ENCODE assay signal across 17 cellular contexts in genomic region chr17:12830692-12831363, GRCh38. TPM values are rescaled to one million over a fixed set of nuclear protein-coding genes. Genes with fewer than 3 reads are reported as not detected.
"Had no signal": no experiment of that assay in that cellular context is flagged by ENCODE, and none has a peak within 500 bp of the region (broad histone marks: within the 10 kb centered on the region; RNA-seq: fewer than 3 reads in every experiment).

No MANE protein-coding gene starts in this region.

- H3K27me3 ChIP-seq: brain microvascular endothelial cell, uterus had no signal

- H3K36me3 ChIP-seq: brain microvascular endothelial cell, prostate gland, uterus had no signal

- H3K4me3 ChIP-seq: prostate gland, uterus had no signal

- H3K27me3 Mint-ChIP-seq: stimulated activated memory B cell treated with anti-CD40 and anti-IgM and Interleukin-4, amounts not matched to agents 10 μg/mL and 1 μg/mL and 100 μg/mL, for 72 hours had no signal

- DNase-seq: activated CD4-positive, CD25-positive, alpha-beta regulatory T cell treated with anti-CD3 and anti-CD28 coated beads, Interleukin-2, amount 50 U/mL, for 72 hours; activated naive CD4-positive, alpha-beta T cell treated with Interleukin-2 at 50 U/mL for 16 hours; anterior cingulate cortex; brain microvascular endothelial cell; effector memory CD4-positive, alpha-beta T cell; foreskin melanocyte; mammary epithelial cell; natural killer cell; nucleus accumbens; T-helper 9 cell; uterus had no signal

- H3K27ac Mint-ChIP-seq: activated T-helper 17 cell treated with anti-CD3 and anti-CD28 coated beads, Interleukin-2, amount 50 U/mL, for 72 hours; natural killer cell; stimulated activated memory B cell treated with anti-CD40 and anti-IgM and Interleukin-4, amounts not matched to agents 10 μg/mL and 1 μg/mL and 100 μg/mL, for 72 hours had no signal

- H3K27ac ChIP-seq: brain microvascular endothelial cell, epithelial cell of prostate, prostate gland, uterus had no signal

- H3K4me1 ChIP-seq: prostate gland, uterus had no signal

- H3K36me3 Mint-ChIP-seq: natural killer cell had no signal

- H3K9me3 ChIP-seq: prostate gland had no signal

- ATAC-seq: activated T-helper 17 cell treated with anti-CD3 and anti-CD28 coated beads, Interleukin-2, amount 50 U/mL, for 72 hours; natural killer cell; stimulated activated memory B cell treated with anti-CD40 and anti-IgM and Interleukin-4, amounts not matched to agents 10 μg/mL and 1 μg/mL and 100 μg/mL, for 72 hours had no signal

- H3K4me1 Mint-ChIP-seq: activated T-helper 17 cell treated with anti-CD3 and anti-CD28 coated beads, Interleukin-2, amount 50 U/mL, for 72 hours; central memory CD8-positive, alpha-beta T cell; natural killer cell; stimulated activated memory B cell treated with anti-CD40 and anti-IgM and Interleukin-4, amounts not matched to agents 10 μg/mL and 1 μg/mL and 100 μg/mL, for 72 hours had no signal

- H3K4me3 Mint-ChIP-seq: activated T-helper 17 cell treated with anti-CD3 and anti-CD28 coated beads, Interleukin-2, amount 50 U/mL, for 72 hours; central memory CD8-positive, alpha-beta T cell; natural killer cell; stimulated activated memory B cell treated with anti-CD40 and anti-IgM and Interleukin-4, amounts not matched to agents 10 μg/mL and 1 μg/mL and 100 μg/mL, for 72 hours had no signal

RNA-seq across cellular contexts. Expression of gene ARHGAP44, which starts 41.5 kb away (rescaled TPM):
- total RNA-seq: mononuclear cell, natural killer cell had no signal
